In genomic region chr11:118909619-118910308, GRCh38 we compare ENCODE assay signal across 7 cellular contexts. TPM values are rescaled to one million over a fixed set of nuclear protein-coding genes. Genes with fewer than 3 reads are reported as not detected.
A peak's percentile ranks its signal among the peaks of the same experiment; 100 is the strongest.
DNase-seq lines count a peak whose midpoint lies in the region; ATAC-seq, FAIRE-seq and TF ChIP-seq lines count a peak whose summit lies in the region.

No MANE protein-coding gene starts in this region.

- H3K4me1 ChIP-seq in HepG2 (ENCODE audit: insufficient read depth, low read length): peaks cover 68% of the 10 kb centered on the region
- peaks cover 79% of the 10 kb centered on the region for H3K4me1 ChIP-seq in testis

- H3K9me3 ChIP-seq in MG63: no peaks in the 10 kb centered on the region
- no peaks in the 10 kb centered on the region for H3K9me3 ChIP-seq in HepG2 (ENCODE audit: low read length)
- no peaks in the 10 kb centered on the region for H3K9me3 ChIP-seq in testis

- no peak for TF ChIP-seq CTCF in cardiac fibroblast (IDR thresholded peaks at IDR 0.05; ENCODE audit: low read depth, low read length)
- no peak for TF ChIP-seq CTCF in HepG2 (CRISPR knock-in tag; IDR thresholded peaks at IDR 0.05)
- no peak for TF ChIP-seq CTCF in testis (IDR thresholded peaks at IDR 0.05)

- H4K20me1 ChIP-seq in HepG2 (ENCODE audit: insufficient read depth, low read length): no peaks in the 10 kb centered on the region

- no peak for TF ChIP-seq EP300 in HepG2 (IDR thresholded peaks at IDR 0.05; ENCODE audit: low read depth in 2 of 2, low read length in 2 of 2)
- TF ChIP-seq EP300 in HepG2 (CRISPR knock-in tag; IDR thresholded peaks at IDR 0.05; ENCODE audit: borderline replicate concordance): no peak

- peak overlapping the region; percentile 95 for H3K4me2 ChIP-seq in HepG2 (ENCODE audit: low read depth, low read length)

- H3K9ac ChIP-seq in HepG2 (ENCODE audit: insufficient read depth, low read depth, low read length): peak overlapping the region; percentile 71

- peak overlapping the region; percentile 30 for H3K4me3 ChIP-seq in MG63
- H3K4me3 ChIP-seq in cardiac fibroblast (replicated peaks in 1 of 2; ENCODE audit: low read depth in 2 of 2, low read length in 2 of 2): peak overlapping the region; percentile 50 to 54
- H3K4me3 ChIP-seq in HepG2 (replicated peaks in 1 of 3; ENCODE audit: insufficient read depth in 1 of 3, low read depth in 2 of 3, low read length in 3 of 3): peak overlapping the region; percentile 43 to 69 (median 52); a peak in 5 of 6 replicates
- H3K4me3 ChIP-seq in testis: peak overlapping the region; percentile 31 to 35

- TF ChIP-seq POLR2A in HepG2 (IDR thresholded peaks at IDR 0.05; ENCODE audit: insufficient read depth in 1 of 2, low read depth in 2 of 2, low read length in 2 of 2): no peak
- TF ChIP-seq POLR2A in testis (IDR thresholded peaks at IDR 0.05): no peak

- peak; percentile 0; the same call in 1 of the 3 replicates for ATAC-seq in HepG2

- no TSS peak for BruUV-seq in HepG2 (replicated peaks; lab: Mats Ljungman, UMichigan)

- no peaks in the 10 kb centered on the region for H3K27me3 ChIP-seq in MG63
- H3K27me3 ChIP-seq in HepG2 (ENCODE audit: control insufficient read depth in 1 of 2, insufficient read depth in 2 of 2, low read length in 2 of 2): no peaks in the 10 kb centered on the region; a peak in 1 of 5 replicates
- no peaks in the 10 kb centered on the region for H3K27me3 ChIP-seq in testis

- intact Hi-C loops in HepG2 (cut with micrococcal nuclease; ENCODE audit: unreplicated experiment): no loop called here
- intact Hi-C loops in testis (cut with DNase I; ENCODE audit: low total_unique reads): loop anchor here (10.0 kb wide), 1 partner anchor 215 kb away; no protein-coding TSS in a partner anchor

- no peak for TF ChIP-seq RAD21 in HepG2 (CRISPR knock-in tag; IDR thresholded peaks at IDR 0.05)

- 62% methylated on average over 11 of the region's 21 CpGs for WGBS in HepG2 (ENCODE audit: low lambda C conversion rate)
- WGBS in testis, 2 donors: 9 to 31% methylated on average over 12 to 21 of the region's 21 CpGs

- CTCF ChIA-PET in HepG2 (lab: Yijun Ruan, JAX; ENCODE audit: low intra/inter-chr PET ratio, low total read pairs): interaction anchor here (1.1 to 9.1 kb wide), 2 partner anchors 17 to 47 kb away, joined by 3 to 188 read pairs; partner anchors contain the start of genes BCL9L and UPK2

- POLR2A ChIA-PET in HepG2 (lab: Yijun Ruan, JAX): interaction anchor here (0.9 to 3.6 kb wide), 10 partner anchors 22 to 220 kb away, joined by 3 to 35 read pairs (median 4); partner anchors contain the start of genes CENATAC, DDX6 and HMBS

- peaks cover 2% of the 10 kb centered on the region for H3K79me2 ChIP-seq in HepG2 (ENCODE audit: insufficient read depth, low read length)

- FAIRE-seq in HepG2 (lab: Jason Lieb, UNC): no peak

- no peak for DNase-seq in MG63
- DNase-seq in cardiac fibroblast (ENCODE audit: low read depth in 2 of 2): no peak
- no peak for DNase-seq in HepG2 (ENCODE audit: low spot score)
- no peak for DNase-seq in testis
- no peak for DNase-seq in stimulated activated CD8-positive, alpha-beta memory T cell treated with anti-CD3 and anti-CD28 coated beads, Interleukin-4, amount 100 ng/mL, for 48 hours
- no peak for DNase-seq in HUDEP-2 (lab: John Stamatoyannopoulos, UW; ENCODE audit: unreplicated experiment in 76 of 76)
- no peak for DNase-seq in COR-L47 (lab: John Stamatoyannopoulos, UW)

- H3K27ac ChIP-seq in HepG2 (ENCODE audit: extremely low read length, insufficient read depth, low read length) (peak overlapping the region; percentile 70), testis (peak overlapping the region; percentile 83 to 94)

- in situ Hi-C loops in HepG2 (cut with HindIII; ENCODE audit: extremely low pct_ligation_motif_present, low pct_unique_long_range_greater_than_20kb): no loop called here

- peaks cover 53% of the 10 kb centered on the region for H3K36me3 ChIP-seq in MG63
- H3K36me3 ChIP-seq in HepG2 (replicated peaks in 1 of 2; ENCODE audit: control insufficient read depth in 1 of 2, insufficient read depth in 2 of 2, low read length in 2 of 2): peaks cover 0 to 20% of the 10 kb centered on the region in 2 experiments; a peak in 1 of 5 replicates
- no peaks in the 10 kb centered on the region for H3K36me3 ChIP-seq in testis (ENCODE audit: low read depth, missing control alignments)

- H2AFZ ChIP-seq in HepG2 (ENCODE audit: low read length): no peak overlapping the region

RNA-seq across cellular contexts. Expression of gene BCL9L, which starts 16.0 kb away (rescaled TPM):
- total RNA-seq in MG63 (2014; rRNA removed; shearing (Covaris generic); ENCODE audit: low replicate concordance): 1.8 and 2.3 TPM in 2 replicates
- total RNA-seq in HepG2 (2016; rRNA removed; fragmentation: Illumina TruSeq; extraction: Trizol) (3.7 and 5.5 TPM in 2 replicates), testis (10 to 100 TPM; 37.0 to 38.9 TPM)
- total RNA-seq in HepG2 (2016; cell fraction: cytosol; rRNA removed; fragmentation: Illumina TruSeq; extraction: Trizol; ENCODE audit: low read depth): 1.4 and 2.2 TPM in 2 replicates
- total RNA-seq in HepG2 (2016; cell fraction: insoluble cytoplasmic fraction; rRNA removed; fragmentation: Illumina TruSeq; extraction: Trizol): 3.5 and 4.0 TPM in 2 replicates
- total RNA-seq in HepG2 (2016; cell fraction: membrane; rRNA removed; fragmentation: Illumina TruSeq; extraction: Trizol): 3.8 and 4.9 TPM in 2 replicates
- 9.3 and 12.2 TPM in 2 replicates for total RNA-seq in HepG2 (2016; cell fraction: nucleus; rRNA removed; fragmentation: Illumina TruSeq; extraction: Trizol)
- polyA plus RNA-seq in HepG2 (2011; rRNA removed) (4.1 and 4.5 TPM in 2 replicates), testis (ENCODE audit: insufficient read depth, low read depth, low replicate concordance) (30.7 TPM)
- polyA plus RNA-seq in HepG2 (2011; cell fraction: cytosol; rRNA removed): 1.1 and 1.9 TPM in 2 replicates
- polyA plus RNA-seq in HepG2 (2011; cell fraction: nucleus; rRNA removed): 7.0 and 13.4 TPM in 2 replicates
- polyA plus RNA-seq in HepG2 (2012): 10.4 and 11.2 TPM in 2 replicates
- 0.58 and 0.67 TPM in 2 replicates for polyA plus RNA-seq in HepG2 (2016; cell fraction: cytosol; fragmentation: Illumina TruSeq; extraction: Trizol; ENCODE audit: low read depth)
- 9.7 and 15.0 TPM in 2 replicates for polyA plus RNA-seq in HepG2 (2016; cell fraction: insoluble cytoplasmic fraction; fragmentation: Illumina TruSeq; extraction: Trizol; ENCODE audit: low read depth)
- 1.5 and 1.9 TPM in 2 replicates for polyA plus RNA-seq in HepG2 (2016; cell fraction: membrane; fragmentation: Illumina TruSeq; extraction: Trizol; ENCODE audit: low read depth)
- polyA plus RNA-seq in HepG2 (2016; cell fraction: nucleus; fragmentation: Illumina TruSeq; extraction: Trizol; ENCODE audit: insufficient read depth, low read depth): 21.7 and 33.9 TPM in 2 replicates
- 4.8 and 11.8 TPM in 2 replicates for polyA minus RNA-seq in HepG2 (2011; rRNA and poly(A)+ RNA removed; ENCODE audit: low replicate concordance)
- polyA minus RNA-seq in HepG2 (2011; cell fraction: cytosol; rRNA and poly(A)+ RNA removed): 6.2 and 6.8 TPM in 2 replicates
- 5.5 and 6.5 TPM in 2 replicates for polyA minus RNA-seq in HepG2 (2011; cell fraction: nucleus; rRNA and poly(A)+ RNA removed)

RNA-seq across cellular contexts. Expression of gene CXCR5, which starts 26.1 kb away (rescaled TPM):
- not detected in 2 replicates for total RNA-seq in MG63 (2014; rRNA removed; shearing (Covaris generic); ENCODE audit: low replicate concordance)
- not detected in 2 replicates for total RNA-seq in HepG2 (2016; rRNA removed; fragmentation: Illumina TruSeq; extraction: Trizol)
- total RNA-seq in HepG2 (2016; cell fraction: cytosol; rRNA removed; fragmentation: Illumina TruSeq; extraction: Trizol; ENCODE audit: low read depth): not detected in 2 replicates
- total RNA-seq in HepG2 (2016; cell fraction: insoluble cytoplasmic fraction; rRNA removed; fragmentation: Illumina TruSeq; extraction: Trizol): not detected in 2 replicates
- total RNA-seq in HepG2 (2016; cell fraction: membrane; rRNA removed; fragmentation: Illumina TruSeq; extraction: Trizol): not detected in 2 replicates
- not detected in 2 replicates for total RNA-seq in HepG2 (2016; cell fraction: nucleus; rRNA removed; fragmentation: Illumina TruSeq; extraction: Trizol)
- polyA plus RNA-seq in HepG2 (2011; rRNA removed): not detected in 2 replicates
- polyA plus RNA-seq in HepG2 (2011; cell fraction: cytosol; rRNA removed): not detected in 2 replicates
- not detected in 2 replicates for polyA plus RNA-seq in HepG2 (2011; cell fraction: nucleus; rRNA removed)
- polyA plus RNA-seq in HepG2 (2012): not detected in 2 replicates
- not detected in 2 replicates for polyA plus RNA-seq in HepG2 (2016; cell fraction: cytosol; fragmentation: Illumina TruSeq; extraction: Trizol; ENCODE audit: low read depth)
- not detected in 2 replicates for polyA plus RNA-seq in HepG2 (2016; cell fraction: insoluble cytoplasmic fraction; fragmentation: Illumina TruSeq; extraction: Trizol; ENCODE audit: low read depth)
- polyA plus RNA-seq in HepG2 (2016; cell fraction: membrane; fragmentation: Illumina TruSeq; extraction: Trizol; ENCODE audit: low read depth): not detected in 2 replicates
- not detected in 2 replicates for polyA plus RNA-seq in HepG2 (2016; cell fraction: nucleus; fragmentation: Illumina TruSeq; extraction: Trizol; ENCODE audit: insufficient read depth, low read depth)
- not detected in 2 replicates for polyA minus RNA-seq in HepG2 (2011; rRNA and poly(A)+ RNA removed; ENCODE audit: low replicate concordance)
- polyA minus RNA-seq in HepG2 (2011; cell fraction: cytosol; rRNA and poly(A)+ RNA removed): not detected in 2 replicates
- not detected in 2 replicates for polyA minus RNA-seq in HepG2 (2011; cell fraction: nucleus; rRNA and poly(A)+ RNA removed)
- total RNA-seq in testis: under 1 TPM in 1 of 2 donors, not detected in 1; 0.06 TPM
- polyA plus RNA-seq in testis (ENCODE audit: insufficient read depth, low read depth, low replicate concordance): 0.22 TPM

RNA-seq across cellular contexts. Expression of gene UPK2, which starts 46.3 kb away (rescaled TPM):
- not detected in 2 replicates for total RNA-seq in MG63 (2014; rRNA removed; shearing (Covaris generic); ENCODE audit: low replicate concordance)
- total RNA-seq in HepG2 (2016; rRNA removed; fragmentation: Illumina TruSeq; extraction: Trizol) (not detected in 2 replicates), testis (under 1 TPM in 1 of 2 donors, not detected in 1; 0.68 TPM)
- total RNA-seq in HepG2 (2016; cell fraction: cytosol; rRNA removed; fragmentation: Illumina TruSeq; extraction: Trizol; ENCODE audit: low read depth): not detected in 2 replicates
- not detected in 2 replicates for total RNA-seq in HepG2 (2016; cell fraction: insoluble cytoplasmic fraction; rRNA removed; fragmentation: Illumina TruSeq; extraction: Trizol)
- total RNA-seq in HepG2 (2016; cell fraction: membrane; rRNA removed; fragmentation: Illumina TruSeq; extraction: Trizol): not detected in 2 replicates
- not detected in 2 replicates for total RNA-seq in HepG2 (2016; cell fraction: nucleus; rRNA removed; fragmentation: Illumina TruSeq; extraction: Trizol)
- polyA plus RNA-seq in HepG2 (2011; rRNA removed) (not detected in 2 replicates), testis (ENCODE audit: insufficient read depth, low read depth, low replicate concordance) (0.50 TPM)
- polyA plus RNA-seq in HepG2 (2011; cell fraction: cytosol; rRNA removed): not detected in 2 replicates
- polyA plus RNA-seq in HepG2 (2011; cell fraction: nucleus; rRNA removed): not detected in 2 replicates
- not detected in 2 replicates for polyA plus RNA-seq in HepG2 (2012)
- not detected in 2 replicates for polyA plus RNA-seq in HepG2 (2016; cell fraction: cytosol; fragmentation: Illumina TruSeq; extraction: Trizol; ENCODE audit: low read depth)
- not detected in 2 replicates for polyA plus RNA-seq in HepG2 (2016; cell fraction: insoluble cytoplasmic fraction; fragmentation: Illumina TruSeq; extraction: Trizol; ENCODE audit: low read depth)
- not detected in 2 replicates for polyA plus RNA-seq in HepG2 (2016; cell fraction: membrane; fragmentation: Illumina TruSeq; extraction: Trizol; ENCODE audit: low read depth)
- not detected in 2 replicates for polyA plus RNA-seq in HepG2 (2016; cell fraction: nucleus; fragmentation: Illumina TruSeq; extraction: Trizol; ENCODE audit: insufficient read depth, low read depth)
- not detected in 2 replicates for polyA minus RNA-seq in HepG2 (2011; rRNA and poly(A)+ RNA removed; ENCODE audit: low replicate concordance)
- polyA minus RNA-seq in HepG2 (2011; cell fraction: cytosol; rRNA and poly(A)+ RNA removed): not detected in 2 replicates
- polyA minus RNA-seq in HepG2 (2011; cell fraction: nucleus; rRNA and poly(A)+ RNA removed): not detected in 2 replicates
